ENCODE assay signal across 5 cellular contexts in genomic region chr6:133166706-133167105, GRCh38.
"Had no signal": no experiment of that assay in that cellular context is flagged by ENCODE, and none has a peak within 500 bp of the region (broad histone marks: within the 10 kb centered on the region; RNA-seq: fewer than 3 reads in every experiment).

No MANE protein-coding gene starts in this region.

- H3K4me3 ChIP-seq: GM23338 had no signal

- H3K4me2 ChIP-seq: GM23338 had no signal

- H2AFZ ChIP-seq: GM23338 had no signal

- DNase-seq: H9, HFFc6, KBM-7 had no signal

- ATAC-seq: GM23338, HCT116 had no signal
